Comparison of ENCODE assay signal across 9 cellular contexts in the genomic region with DNA sequence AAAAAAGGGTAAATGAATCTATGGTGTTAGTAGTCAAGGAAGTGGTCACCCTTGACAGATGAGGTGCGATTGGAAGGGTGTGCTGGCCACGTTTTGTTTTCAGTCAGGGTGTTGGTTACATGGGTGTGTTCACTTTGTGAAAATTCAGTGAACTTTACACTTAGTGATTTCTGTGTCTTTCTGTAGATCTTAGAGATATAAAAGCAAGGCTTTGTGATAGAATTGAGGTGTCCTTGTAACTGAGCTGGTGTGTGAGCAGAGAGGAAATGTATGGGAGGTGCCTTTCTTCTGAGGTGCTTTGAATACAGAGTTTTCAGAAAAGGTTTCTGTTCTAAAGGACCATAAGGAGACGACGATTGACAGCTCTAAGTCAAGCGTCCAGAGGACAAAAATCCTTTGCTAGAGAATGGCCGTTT.
DNase-seq lines count a peak whose midpoint lies in the region; ATAC-seq, FAIRE-seq and TF ChIP-seq lines count a peak whose summit lies in the region.
"Had no signal": no experiment of that assay in that cellular context is flagged by ENCODE, and none has a peak within 500 bp of the region (broad histone marks: within the 10 kb centered on the region; RNA-seq: fewer than 3 reads in every experiment).

No MANE protein-coding gene starts in this region.

- TF ChIP-seq CTCF in kidney (IDR thresholded peaks at IDR 0.05; ENCODE audit: borderline replicate concordance, extremely low read depth, insufficient read depth): no peak

- peak; percentile 73 for ATAC-seq in GM19043 (IDR thresholded peaks at IDR 0.05; ENCODE audit: low read depth, unreplicated experiment)
- ATAC-seq in HG02970 (IDR thresholded peaks at IDR 0.05; ENCODE audit: low FRiP score, unreplicated experiment): peak; percentile 74

- WGBS in mesenchymal stem cell: 87% methylated on average over 6 of the region's 6 CpGs

- no peaks in the 10 kb centered on the region for H3K9me3 ChIP-seq in mesenchymal stem cell (ENCODE audit: control insufficient read depth, low read length)
- H3K9me3 ChIP-seq in kidney (ENCODE audit: control insufficient read depth in 1 of 2, low read length in 2 of 2): no peaks in the 10 kb centered on the region
- H3K9me3 ChIP-seq: Peyer's patch had no signal

- H3K18ac ChIP-seq in mesenchymal stem cell (ENCODE audit: low read depth in 1 of 2, low read length in 2 of 2): no peak overlapping the region

- no peak overlapping the region for H3K14ac ChIP-seq in mesenchymal stem cell (ENCODE audit: low read length in 2 of 2)

- H3K4me1 ChIP-seq in mesenchymal stem cell (ENCODE audit: control insufficient read depth, insufficient read depth, low read depth, low read length) (no peaks in the 10 kb centered on the region), kidney (ENCODE audit: control insufficient read depth in 1 of 2, insufficient read depth in 1 of 2, low read depth in 1 of 2, low read length in 2 of 2) (no peaks in the 10 kb centered on the region)
- H3K4me1 ChIP-seq: Peyer's patch had no signal

- H4K91ac ChIP-seq in mesenchymal stem cell (ENCODE audit: low read length): no peak overlapping the region

- peak; percentile 22 for DNase-seq in activated CD8-positive, alpha-beta memory T cell treated with anti-CD3 and anti-CD28 coated beads, Interleukin-2, amount 50 U/mL, for 4 hours
- DNase-seq in stimulated activated CD8-positive, alpha-beta memory T cell treated with anti-CD3 and anti-CD28 coated beads, Interleukin-12 subunit alpha, Interleukin-12 subunit beta, amount 100 ng/mL, for 1 hour (ENCODE audit: low read depth): peak; percentile 41
- DNase-seq in mesenchymal stem cell (no peak), kidney (no peak), iPS-NIHi7 (ENCODE audit: extremely low spot score) (no peak), NCI-H69 (lab: John Stamatoyannopoulos, UW) (no peak)

- H2BK120ac ChIP-seq in mesenchymal stem cell (ENCODE audit: low read depth, low read length): no peak overlapping the region

- H3K27me3 ChIP-seq in mesenchymal stem cell (ENCODE audit: control insufficient read depth in 1 of 2, insufficient read depth in 1 of 2, low read length in 2 of 2): no peaks in the 10 kb centered on the region
- H3K27me3 ChIP-seq: Peyer's patch had no signal

- no peak overlapping the region for H3K4me3 ChIP-seq in mesenchymal stem cell (ENCODE audit: insufficient read depth in 1 of 2, low read depth in 1 of 2, low read length in 2 of 2)
- H3K4me3 ChIP-seq in kidney (ENCODE audit: low read length in 2 of 2): no peak overlapping the region
- H3K4me3 ChIP-seq: Peyer's patch had no signal

- H3K4ac ChIP-seq in mesenchymal stem cell (ENCODE audit: low read depth in 1 of 2, low read length in 2 of 2): no peak overlapping the region

- H3K23ac ChIP-seq in mesenchymal stem cell (ENCODE audit: low read length in 2 of 2): no peak overlapping the region

- FAIRE-seq in kidney (lab: Jason Lieb, UNC): no peak

- H3K9ac ChIP-seq in mesenchymal stem cell (ENCODE audit: low read length): no peak overlapping the region
- H3K9ac ChIP-seq in kidney (ENCODE audit: low read length in 2 of 2): no peak overlapping the region

- intact Hi-C loops in kidney (cut with DNase I): no loop called here

- no peak overlapping the region for H3K4me2 ChIP-seq in mesenchymal stem cell (ENCODE audit: low read length, poor library complexity, severe bottlenecking)

- no peak overlapping the region for H2AK5ac ChIP-seq in mesenchymal stem cell (ENCODE audit: low read length, severe bottlenecking)

- H3K27ac ChIP-seq in mesenchymal stem cell (ENCODE audit: low read length, poor library complexity, severe bottlenecking): no peak overlapping the region
- no peak overlapping the region for H3K27ac ChIP-seq in kidney (ENCODE audit: low read depth in 2 of 2, low read length in 2 of 2)

- H2BK5ac ChIP-seq in mesenchymal stem cell (ENCODE audit: low read depth, low read length, poor library complexity, severe bottlenecking): no peak overlapping the region

- H4K8ac ChIP-seq in mesenchymal stem cell (ENCODE audit: low read length): no peak overlapping the region

- no peak overlapping the region for H2AFZ ChIP-seq in mesenchymal stem cell (ENCODE audit: low read depth, low read length)

- H2BK12ac ChIP-seq in mesenchymal stem cell (ENCODE audit: low read length in 2 of 2): no peak overlapping the region

- no peak overlapping the region for H2BK15ac ChIP-seq in mesenchymal stem cell (ENCODE audit: low read depth, poor library complexity, severe bottlenecking)

- peaks cover 0 to 6% of the 10 kb centered on the region in 2 experiments for H3K36me3 ChIP-seq in mesenchymal stem cell (ENCODE audit: control insufficient read depth in 1 of 2, insufficient read depth in 2 of 2, low read depth in 1 of 2, low read length in 2 of 2)
- peaks cover 0 to 2% of the 10 kb centered on the region in 2 donors for H3K36me3 ChIP-seq in kidney (ENCODE audit: control insufficient read depth in 1 of 2, insufficient read depth in 2 of 2, low read length in 2 of 2)
- H3K36me3 ChIP-seq: Peyer's patch had no signal

- H3K79me1 ChIP-seq in mesenchymal stem cell (replicated peaks; ENCODE audit: low read length, poor library complexity, severe bottlenecking): peaks cover 6% of the 10 kb centered on the region

Comparison
In these comparisons a context has a peak if more than half of its experiments do, and no peak if none do; other contexts are left out.
1. DNase-seq: peak in activated CD8-positive, alpha-beta memory T cell treated with anti-CD3 and anti-CD28 coated beads, Interleukin-2, amount 50 U/mL, for 4 hours (single experiment) and stimulated activated CD8-positive, alpha-beta memory T cell treated with anti-CD3 and anti-CD28 coated beads, Interleukin-12 subunit alpha, Interleukin-12 subunit beta, amount 100 ng/mL, for 1 hour (single experiment); none in mesenchymal stem cell (single experiment), kidney (single experiment), iPS-NIHi7 (single experiment) and NCI-H69 (single experiment).